Comparison of ENCODE assay signal across 1 cellular context in the genomic region with DNA sequence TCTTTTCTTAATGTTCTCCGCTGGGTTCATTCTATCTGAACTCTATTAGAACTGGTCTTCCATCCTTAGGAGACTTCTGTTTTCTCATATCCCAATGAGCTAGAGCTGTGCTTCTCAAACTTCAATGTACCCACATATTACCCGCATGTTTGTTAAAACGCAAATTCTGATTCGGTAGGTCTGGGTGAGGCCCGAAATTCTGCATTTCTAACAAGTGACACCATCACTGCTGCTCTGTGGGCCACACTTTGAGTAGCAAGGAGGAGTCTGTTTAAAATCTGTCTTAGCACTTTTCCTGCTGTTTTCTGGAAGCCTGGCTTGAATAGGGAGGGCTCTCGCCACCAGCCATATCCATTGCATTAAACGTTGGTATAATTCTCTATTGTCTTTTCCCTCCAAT.
TF ChIP-seq lines count a peak whose summit lies in the region.

No MANE protein-coding gene starts in this region.

TF ChIP-seq in GM23338, 12 proteins besides CTCF, POLR2A, EP300 and RAD21 (continued from another document):
- TF ChIP-seq, protein P1, sequence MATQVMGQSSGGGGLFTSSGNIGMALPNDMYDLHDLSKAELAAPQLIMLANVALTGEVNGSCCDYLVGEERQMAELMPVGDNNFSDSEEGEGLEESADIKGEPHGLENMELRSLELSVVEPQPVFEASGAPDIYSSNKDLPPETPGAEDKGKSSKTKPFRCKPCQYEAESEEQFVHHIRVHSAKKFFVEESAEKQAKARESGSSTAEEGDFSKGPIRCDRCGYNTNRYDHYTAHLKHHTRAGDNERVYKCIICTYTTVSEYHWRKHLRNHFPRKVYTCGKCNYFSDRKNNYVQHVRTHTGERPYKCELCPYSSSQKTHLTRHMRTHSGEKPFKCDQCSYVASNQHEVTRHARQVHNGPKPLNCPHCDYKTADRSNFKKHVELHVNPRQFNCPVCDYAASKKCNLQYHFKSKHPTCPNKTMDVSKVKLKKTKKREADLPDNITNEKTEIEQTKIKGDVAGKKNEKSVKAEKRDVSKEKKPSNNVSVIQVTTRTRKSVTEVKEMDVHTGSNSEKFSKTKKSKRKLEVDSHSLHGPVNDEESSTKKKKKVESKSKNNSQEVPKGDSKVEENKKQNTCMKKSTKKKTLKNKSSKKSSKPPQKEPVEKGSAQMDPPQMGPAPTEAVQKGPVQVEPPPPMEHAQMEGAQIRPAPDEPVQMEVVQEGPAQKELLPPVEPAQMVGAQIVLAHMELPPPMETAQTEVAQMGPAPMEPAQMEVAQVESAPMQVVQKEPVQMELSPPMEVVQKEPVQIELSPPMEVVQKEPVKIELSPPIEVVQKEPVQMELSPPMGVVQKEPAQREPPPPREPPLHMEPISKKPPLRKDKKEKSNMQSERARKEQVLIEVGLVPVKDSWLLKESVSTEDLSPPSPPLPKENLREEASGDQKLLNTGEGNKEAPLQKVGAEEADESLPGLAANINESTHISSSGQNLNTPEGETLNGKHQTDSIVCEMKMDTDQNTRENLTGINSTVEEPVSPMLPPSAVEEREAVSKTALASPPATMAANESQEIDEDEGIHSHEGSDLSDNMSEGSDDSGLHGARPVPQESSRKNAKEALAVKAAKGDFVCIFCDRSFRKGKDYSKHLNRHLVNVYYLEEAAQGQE (IDR thresholded peaks at IDR 0.05; ENCODE audit: unreplicated experiment): no peak
- TF ChIP-seq EZH2 (IDR thresholded peaks at IDR 0.05; ENCODE audit: low read depth, unreplicated experiment): no peak
- TF ChIP-seq, protein P2, sequence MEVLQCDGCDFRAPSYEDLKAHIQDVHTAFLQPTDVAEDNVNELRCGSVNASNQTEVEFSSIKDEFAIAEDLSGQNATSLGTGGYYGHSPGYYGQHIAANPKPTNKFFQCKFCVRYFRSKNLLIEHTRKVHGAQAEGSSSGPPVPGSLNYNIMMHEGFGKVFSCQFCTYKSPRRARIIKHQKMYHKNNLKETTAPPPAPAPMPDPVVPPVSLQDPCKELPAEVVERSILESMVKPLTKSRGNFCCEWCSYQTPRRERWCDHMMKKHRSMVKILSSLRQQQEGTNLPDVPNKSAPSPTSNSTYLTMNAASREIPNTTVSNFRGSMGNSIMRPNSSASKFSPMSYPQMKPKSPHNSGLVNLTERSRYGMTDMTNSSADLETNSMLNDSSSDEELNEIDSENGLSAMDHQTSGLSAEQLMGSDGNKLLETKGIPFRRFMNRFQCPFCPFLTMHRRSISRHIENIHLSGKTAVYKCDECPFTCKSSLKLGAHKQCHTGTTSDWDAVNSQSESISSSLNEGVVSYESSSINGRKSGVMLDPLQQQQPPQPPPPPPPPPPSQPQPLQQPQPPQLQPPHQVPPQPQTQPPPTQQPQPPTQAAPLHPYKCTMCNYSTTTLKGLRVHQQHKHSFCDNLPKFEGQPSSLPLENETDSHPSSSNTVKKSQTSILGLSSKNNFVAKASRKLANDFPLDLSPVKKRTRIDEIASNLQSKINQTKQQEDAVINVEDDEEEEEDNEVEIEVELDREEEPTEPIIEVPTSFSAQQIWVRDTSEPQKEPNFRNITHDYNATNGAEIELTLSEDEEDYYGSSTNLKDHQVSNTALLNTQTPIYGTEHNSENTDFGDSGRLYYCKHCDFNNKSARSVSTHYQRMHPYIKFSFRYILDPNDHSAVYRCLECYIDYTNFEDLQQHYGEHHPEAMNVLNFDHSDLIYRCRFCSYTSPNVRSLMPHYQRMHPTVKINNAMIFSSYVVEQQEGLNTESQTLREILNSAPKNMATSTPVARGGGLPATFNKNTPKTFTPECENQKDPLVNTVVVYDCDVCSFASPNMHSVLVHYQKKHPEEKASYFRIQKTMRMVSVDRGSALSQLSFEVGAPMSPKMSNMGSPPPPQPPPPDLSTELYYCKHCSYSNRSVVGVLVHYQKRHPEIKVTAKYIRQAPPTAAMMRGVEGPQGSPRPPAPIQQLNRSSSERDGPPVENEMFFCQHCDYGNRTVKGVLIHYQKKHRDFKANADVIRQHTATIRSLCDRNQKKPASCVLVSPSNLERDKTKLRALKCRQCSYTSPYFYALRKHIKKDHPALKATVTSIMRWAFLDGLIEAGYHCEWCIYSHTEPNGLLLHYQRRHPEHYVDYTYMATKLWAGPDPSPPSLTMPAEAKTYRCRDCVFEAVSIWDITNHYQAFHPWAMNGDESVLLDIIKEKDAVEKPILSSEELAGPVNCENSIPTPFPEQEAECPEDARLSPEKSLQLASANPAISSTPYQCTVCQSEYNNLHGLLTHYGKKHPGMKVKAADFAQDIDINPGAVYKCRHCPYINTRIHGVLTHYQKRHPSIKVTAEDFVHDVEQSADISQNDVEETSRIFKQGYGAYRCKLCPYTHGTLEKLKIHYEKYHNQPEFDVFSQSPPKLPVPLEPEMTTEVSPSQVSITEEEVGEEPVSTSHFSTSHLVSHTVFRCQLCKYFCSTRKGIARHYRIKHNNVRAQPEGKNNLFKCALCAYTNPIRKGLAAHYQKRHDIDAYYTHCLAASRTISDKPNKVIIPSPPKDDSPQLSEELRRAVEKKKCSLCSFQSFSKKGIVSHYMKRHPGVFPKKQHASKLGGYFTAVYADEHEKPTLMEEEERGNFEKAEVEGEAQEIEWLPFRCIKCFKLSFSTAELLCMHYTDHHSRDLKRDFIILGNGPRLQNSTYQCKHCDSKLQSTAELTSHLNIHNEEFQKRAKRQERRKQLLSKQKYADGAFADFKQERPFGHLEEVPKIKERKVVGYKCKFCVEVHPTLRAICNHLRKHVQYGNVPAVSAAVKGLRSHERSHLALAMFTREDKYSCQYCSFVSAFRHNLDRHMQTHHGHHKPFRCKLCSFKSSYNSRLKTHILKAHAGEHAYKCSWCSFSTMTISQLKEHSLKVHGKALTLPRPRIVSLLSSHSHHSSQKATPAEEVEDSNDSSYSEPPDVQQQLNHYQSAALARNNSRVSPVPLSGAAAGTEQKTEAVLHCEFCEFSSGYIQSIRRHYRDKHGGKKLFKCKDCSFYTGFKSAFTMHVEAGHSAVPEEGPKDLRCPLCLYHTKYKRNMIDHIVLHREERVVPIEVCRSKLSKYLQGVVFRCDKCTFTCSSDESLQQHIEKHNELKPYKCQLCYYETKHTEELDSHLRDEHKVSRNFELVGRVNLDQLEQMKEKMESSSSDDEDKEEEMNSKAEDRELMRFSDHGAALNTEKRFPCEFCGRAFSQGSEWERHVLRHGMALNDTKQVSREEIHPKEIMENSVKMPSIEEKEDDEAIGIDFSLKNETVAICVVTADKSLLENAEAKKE (CRISPR knock-in tag; IDR thresholded peaks at IDR 0.05): no peak
- TF ChIP-seq ZNF114 (CRISPR knock-in tag; IDR thresholded peaks at IDR 0.05): no peak
- no peak for TF ChIP-seq ZNF331 (CRISPR knock-in tag; IDR thresholded peaks at IDR 0.05; ENCODE audit: low read depth)
- no peak for TF ChIP-seq CREB1 (CRISPR knock-in tag; IDR thresholded peaks at IDR 0.05; ENCODE audit: low read depth)
- TF ChIP-seq NANOG (IDR thresholded peaks at IDR 0.05; ENCODE audit: borderline replicate concordance): no peak
- no peak for TF ChIP-seq ETS1 (IDR thresholded peaks at IDR 0.05)
- TF ChIP-seq EZH2phosphoT487 (IDR thresholded peaks at IDR 0.05; ENCODE audit: unreplicated experiment): no peak
- no peak for TF ChIP-seq POLR2AphosphoS5 (IDR thresholded peaks at IDR 0.05; ENCODE audit: low read depth)
- TF ChIP-seq STAT1 (IDR thresholded peaks at IDR 0.05; ENCODE audit: unreplicated experiment): no peak
